In the genomic region with DNA sequence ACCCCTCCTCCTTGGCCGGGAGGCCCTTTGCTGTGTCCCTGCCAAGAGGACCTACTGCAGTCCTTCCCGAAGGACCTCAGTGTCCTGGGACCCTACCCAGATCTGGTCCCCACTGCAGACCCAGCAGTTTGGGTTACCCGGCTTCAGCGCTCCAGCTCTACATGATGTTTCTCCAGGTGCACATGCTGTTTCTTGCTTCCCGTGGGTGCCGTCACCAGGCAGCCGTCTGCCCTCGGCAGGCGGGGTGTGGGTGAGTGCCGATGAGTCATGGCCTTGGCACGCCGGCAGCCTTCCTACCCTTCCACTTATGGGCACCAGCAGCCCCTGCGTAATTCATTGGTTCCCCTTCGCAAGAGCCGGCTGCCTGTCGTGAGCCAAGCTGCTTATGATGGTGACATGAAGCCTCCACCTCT, we compare ENCODE assay signal across 8 cellular contexts.
DNase-seq lines count a peak whose midpoint lies in the region; ATAC-seq, FAIRE-seq and TF ChIP-seq lines count a peak whose summit lies in the region.

No MANE protein-coding gene starts in this region.

- peak overlapping the region; percentile 75 for H3K27ac ChIP-seq in endothelial cell of umbilical vein (ENCODE audit: insufficient read depth, low read depth, low read length)
- peak overlapping the region; percentile 17 for H3K27ac ChIP-seq in osteoblast (ENCODE audit: low read depth, low read length)

- H3K4me1 ChIP-seq in endothelial cell of umbilical vein (ENCODE audit: control insufficient read depth, extremely low read depth, insufficient read depth, low read length): peaks cover 26% of the 10 kb centered on the region
- H3K4me1 ChIP-seq in osteoblast (ENCODE audit: insufficient read depth, low read length): peaks cover 12% of the 10 kb centered on the region

- dilution Hi-C loops in endothelial cell of umbilical vein (cut with MboI; ENCODE audit: extremely low pct_ligation_motif_present, low sequenced_read_pairs): no loop called here

- H3K36me3 ChIP-seq in endothelial cell of umbilical vein (ENCODE audit: control insufficient read depth in 2 of 2, extremely low read depth in 1 of 2, insufficient read depth in 2 of 2, low read length in 2 of 2) (peaks cover 27 to 79% of the 10 kb centered on the region in 2 experiments), osteoblast (ENCODE audit: insufficient read depth, low read length) (peaks cover 19% of the 10 kb centered on the region)

- BruUV-seq in endothelial cell of umbilical vein (replicated peaks; lab: Mats Ljungman, UMichigan): no TSS peak

- peaks cover 11% of the 10 kb centered on the region for H3K79me2 ChIP-seq in endothelial cell of umbilical vein (ENCODE audit: control insufficient read depth, insufficient read depth, low read length)
- no peaks in the 10 kb centered on the region for H3K79me2 ChIP-seq in osteoblast (ENCODE audit: insufficient read depth, low read length)

- H3K9ac ChIP-seq in endothelial cell of umbilical vein (replicated peaks; ENCODE audit: extremely low read depth, insufficient read depth, low read length): peak overlapping the region; percentile 50

- H3K27me3 ChIP-seq in endothelial cell of umbilical vein (ENCODE audit: control insufficient read depth in 2 of 2, insufficient read depth in 2 of 2, low read length in 2 of 2) (no peaks in the 10 kb centered on the region), osteoblast (ENCODE audit: insufficient read depth, low read length) (no peaks in the 10 kb centered on the region)

- no peak for FAIRE-seq in endothelial cell of umbilical vein (lab: Jason Lieb, UNC)

- no peak for ATAC-seq in GM19035 (IDR thresholded peaks at IDR 0.05; ENCODE audit: unreplicated experiment)

- no peaks in the 10 kb centered on the region for H3K9me1 ChIP-seq in endothelial cell of umbilical vein (replicated peaks; ENCODE audit: control insufficient read depth, extremely low read depth, insufficient read depth, low read length)

- intact Hi-C loops in endothelial cell of umbilical vein (cut with micrococcal nuclease): loop anchor here (1.0 to 2.0 kb wide), 7 partner anchors 23 to 323 kb away; no protein-coding TSS in a partner anchor

- H4K20me1 ChIP-seq in endothelial cell of umbilical vein (replicated peaks; ENCODE audit: control insufficient read depth, extremely low read depth, insufficient read depth, low read length) (no peaks in the 10 kb centered on the region), osteoblast (ENCODE audit: insufficient read depth, low read length) (peaks cover 3% of the 10 kb centered on the region)

- no peak overlapping the region for H3K4me3 ChIP-seq in endothelial cell of umbilical vein (replicated peaks in 1 of 3; ENCODE audit: insufficient read depth in 1 of 3, low read depth in 1 of 3, low read length in 3 of 3)
- no peak overlapping the region for H3K4me3 ChIP-seq in osteoblast (ENCODE audit: insufficient read depth, low read length)

- H3K4me2 ChIP-seq in endothelial cell of umbilical vein (ENCODE audit: insufficient read depth, low read length) (no peak overlapping the region), osteoblast (ENCODE audit: insufficient read depth, low read length) (peak overlapping the region; percentile 5)

- H3K9me3 ChIP-seq in endothelial cell of umbilical vein (replicated peaks; ENCODE audit: control insufficient read depth, insufficient read depth, low read length): no peaks in the 10 kb centered on the region
- no peaks in the 10 kb centered on the region for H3K9me3 ChIP-seq in osteoblast (ENCODE audit: low read depth, low read length)

- DNase-seq in COLO668 (lab: John Stamatoyannopoulos, UW; ENCODE audit: unreplicated experiment) (peak; percentile 31), NCI-H2196 (lab: John Stamatoyannopoulos, UW; ENCODE audit: unreplicated experiment) (peak; percentile 48), endothelial cell of umbilical vein (ENCODE audit: low read depth, low spot score) (peak; percentile 90), osteoblast (ENCODE audit: insufficient read length, low spot score, missing footprints) (peak; percentile 98), NCI-H345 treated with DMSO at 0.1 percent for 48 hours (lab: John Stamatoyannopoulos, UW; ENCODE audit: unreplicated experiment) (no peak), NCI-H2081 (lab: John Stamatoyannopoulos, UW) (no peak), NCI-H1436 treated with DMSO at 0.1 percent for 48 hours (lab: John Stamatoyannopoulos, UW) (no peak)

- TF ChIP-seq CTCF in endothelial cell of umbilical vein (IDR thresholded peaks at IDR 0.05; ENCODE audit: extremely low read depth in 1 of 2, insufficient read depth in 1 of 2, low read depth in 1 of 2, low read length in 2 of 2) (no peak), osteoblast (IDR thresholded peaks at IDR 0.05; ENCODE audit: extremely low read depth, low read depth, low read length) (no peak)

- peak; percentile 62 for TF ChIP-seq POLR2A in endothelial cell of umbilical vein (IDR thresholded peaks at IDR 0.05; ENCODE audit: low read depth, low read length)

- no peak overlapping the region for H2AFZ ChIP-seq in endothelial cell of umbilical vein (ENCODE audit: low read depth, low read length)
- no peak overlapping the region for H2AFZ ChIP-seq in osteoblast (ENCODE audit: low read length)

- POLR2A ChIA-PET in endothelial cell of umbilical vein (lab: Charles Lee): interaction anchor here (0.7 to 1.4 kb wide), 4 partner anchors 23 to 107 kb away, joined by 3 to 8 read pairs (median 6); a partner anchor contains a TSS

- CTCF ChIA-PET in endothelial cell of umbilical vein (lab: Charles Lee): interaction anchor here (0.7 to 8.9 kb wide), 42 partner anchors 8 to 322 kb away, joined by 3 to 451 read pairs (median 6); a partner anchor contains a TSS

TF ChIP-seq in endothelial cell of umbilical vein, 7 proteins besides CTCF, POLR2A, EP300 and RAD21:
- TF ChIP-seq MYC (IDR thresholded peaks at IDR 0.05; ENCODE audit: low read depth, low read length) (peak; percentile 74), JUN (IDR thresholded peaks at IDR 0.05; ENCODE audit: borderline replicate concordance, insufficient read depth, insufficient read length, low read depth) (peak; percentile 80), POLR2AphosphoS5 (IDR thresholded peaks at IDR 0.05; ENCODE audit: insufficient read depth, low read depth, low read length) (peak; percentile 61), FOS (IDR thresholded peaks at IDR 0.05; ENCODE audit: borderline replicate concordance, insufficient read depth, low read length) (no peak), GATA2 (IDR thresholded peaks at IDR 0.05; ENCODE audit: insufficient read depth, insufficient read length, low read depth, low read length) (no peak), EZH2 (IDR thresholded peaks at IDR 0.05; ENCODE audit: borderline replicate concordance, low read depth, low read length, severe bottlenecking) (no peak)
- TF ChIP-seq, protein P1, sequence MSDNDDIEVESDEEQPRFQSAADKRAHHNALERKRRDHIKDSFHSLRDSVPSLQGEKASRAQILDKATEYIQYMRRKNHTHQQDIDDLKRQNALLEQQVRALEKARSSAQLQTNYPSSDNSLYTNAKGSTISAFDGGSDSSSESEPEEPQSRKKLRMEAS (IDR thresholded peaks at IDR 0.05; ENCODE audit: insufficient read depth, insufficient read length): peak; percentile 66

Comparison
In these comparisons a context has a peak if more than half of its experiments do, and no peak if none do; other contexts are left out.
1. DNase-seq: peak in COLO668 (single experiment), NCI-H2196 (single experiment), endothelial cell of umbilical vein (single experiment) and osteoblast (single experiment); none in NCI-H345 treated with DMSO at 0.1 percent for 48 hours (single experiment), NCI-H2081 (0 of 2) and NCI-H1436 treated with DMSO at 0.1 percent for 48 hours (single experiment).